Comparison of ENCODE assay signal across 15 cellular contexts in the genomic region with DNA sequence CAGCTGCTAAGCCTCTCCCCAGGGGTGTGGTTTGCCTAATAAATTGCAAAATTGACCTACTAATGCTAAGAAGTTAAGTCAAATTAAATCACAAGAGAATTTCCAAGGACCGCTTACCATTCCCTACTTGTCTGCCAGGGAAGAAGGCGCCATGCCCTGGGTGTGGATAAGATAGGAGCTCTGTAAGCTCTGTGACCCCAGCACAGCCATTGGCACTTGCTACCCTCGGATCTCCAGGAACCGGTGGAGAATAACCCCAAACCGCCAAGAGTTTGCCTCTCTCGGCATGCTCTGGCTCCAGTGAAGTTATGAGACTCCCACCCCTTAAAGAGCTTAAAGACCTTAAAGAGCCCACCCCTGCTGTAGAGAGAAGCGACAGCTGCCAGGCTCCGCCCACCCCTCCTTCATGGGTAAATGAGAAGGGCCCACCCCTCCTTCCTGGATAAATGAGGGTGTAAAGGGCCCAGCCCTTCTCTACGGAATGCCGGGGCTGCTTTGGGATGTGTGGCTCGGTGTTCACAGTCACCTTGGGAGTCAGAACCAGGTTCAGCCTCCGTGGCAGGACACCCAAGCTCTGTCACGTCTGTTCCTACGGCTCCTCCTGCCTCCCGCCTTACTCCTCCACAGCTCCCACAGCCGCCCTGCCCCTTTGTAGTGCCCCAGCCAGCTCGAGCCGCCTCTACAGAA. TPM values are rescaled to one million over a fixed set of nuclear protein-coding genes. Genes with fewer than 3 reads are reported as not detected.
DNase-seq lines count a peak whose midpoint lies in the region; TF ChIP-seq lines count a peak whose summit lies in the region.
"Had no signal": no experiment of that assay in that cellular context is flagged by ENCODE, and none has a peak within 500 bp of the region (broad histone marks: within the 10 kb centered on the region; RNA-seq: fewer than 3 reads in every experiment).

No MANE protein-coding gene starts in this region.

- no peak overlapping the region for H3K27ac Mint-ChIP-seq in neural crest cell (ENCODE audit: unreplicated experiment)
- H3K27ac Mint-ChIP-seq: activated naive CD8-positive, alpha-beta T cell treated with anti-CD3 and anti-CD28 coated beads, Interleukin-2, amount 50 U/mL, for 24 hours; T-helper 2 cell treated with Interferon-gamma antibody and Interleukin-4, amounts not matched to agents 5 μg/mL and 100 μg/mL, for 36 hours had no signal

- H3K27me3 ChIP-seq in right atrium auricular region: no peaks in the 10 kb centered on the region
- peaks cover 8% of the 10 kb centered on the region for H3K27me3 ChIP-seq in effector memory CD4-positive, alpha-beta T cell (replicated peaks; ENCODE audit: control insufficient read depth, insufficient read depth, low read length, poor library complexity, severe bottlenecking)

- no peaks in the 10 kb centered on the region for H3K9me3 Mint-ChIP-seq in neural crest cell
- H3K9me3 Mint-ChIP-seq: activated naive CD8-positive, alpha-beta T cell treated with anti-CD3 and anti-CD28 coated beads, Interleukin-2, amount 50 U/mL, for 24 hours; T-helper 2 cell treated with Interferon-gamma antibody and Interleukin-4, amounts not matched to agents 5 μg/mL and 100 μg/mL, for 36 hours had no signal

- no peaks in the 10 kb centered on the region for H3K9me3 ChIP-seq in right atrium auricular region
- H3K9me3 ChIP-seq in effector memory CD4-positive, alpha-beta T cell (ENCODE audit: control insufficient read depth, low read length): no peaks in the 10 kb centered on the region
- H3K9me3 ChIP-seq: BE2C had no signal

- H3K4me3 ChIP-seq in right atrium auricular region: peak overlapping the region in 1 of 2 donors; percentile 16
- H3K4me3 ChIP-seq in effector memory CD4-positive, alpha-beta T cell (ENCODE audit: insufficient read depth, low read depth, low read length, poor library complexity, severe bottlenecking): no peak overlapping the region

- peaks cover 22% of the 10 kb centered on the region for H3K4me1 Mint-ChIP-seq in neural crest cell

- TF ChIP-seq CTCF in right atrium auricular region (IDR thresholded peaks at IDR 0.05) (no peak), neural crest cell (conservative IDR thresholded peaks at IDR 0.05) (no peak)

- no peaks in the 10 kb centered on the region for H3K36me3 Mint-ChIP-seq in neural crest cell (ENCODE audit: low read depth)

- H3K36me3 ChIP-seq in right atrium auricular region: no peaks in the 10 kb centered on the region
- no peaks in the 10 kb centered on the region for H3K36me3 ChIP-seq in effector memory CD4-positive, alpha-beta T cell (ENCODE audit: control insufficient read depth, insufficient read depth, low read length)
- H3K36me3 ChIP-seq: BE2C had no signal

- H3K4me3 Mint-ChIP-seq in neural crest cell: peak overlapping the region; percentile 49
- H3K4me3 Mint-ChIP-seq: activated naive CD8-positive, alpha-beta T cell treated with anti-CD3 and anti-CD28 coated beads, Interleukin-2, amount 50 U/mL, for 24 hours; T-helper 2 cell treated with Interferon-gamma antibody and Interleukin-4, amounts not matched to agents 5 μg/mL and 100 μg/mL, for 36 hours had no signal

- H3K27ac ChIP-seq in right atrium auricular region: peak overlapping the region; percentile 35 to 64
- no peak overlapping the region for H3K27ac ChIP-seq in effector memory CD4-positive, alpha-beta T cell (ENCODE audit: insufficient read depth, low read length, poor library complexity, severe bottlenecking)

- DNase-seq in ELF-1 (ENCODE audit: low read depth, low spot score) (peak; percentile 62), NCI-H524 (lab: John Stamatoyannopoulos, UW) (peak; percentile 51 to 81), right atrium auricular region (ENCODE audit: low spot score) (no peak), neural crest cell (ENCODE audit: low read depth, low spot score) (no peak), AML-193 (lab: John Stamatoyannopoulos, UW) (no peak), amygdala (lab: John Stamatoyannopoulos, UW) (no peak), NCI-H2029 (lab: John Stamatoyannopoulos, UW) (no peak)
- DNase-seq in effector memory CD4-positive, alpha-beta T cell: no peak
- DNase-seq: activated naive CD8-positive, alpha-beta T cell treated with anti-CD3 and anti-CD28 coated beads, Interleukin-2, amount 50 U/mL, for 24 hours; BE2C; cortex of kidney; foreskin melanocyte; GDM1; NCI-H1048 had no signal

- H3K27me3 Mint-ChIP-seq in neural crest cell (ENCODE audit: low read depth): peaks cover 29% of the 10 kb centered on the region

- peaks cover 0 to 44% of the 10 kb centered on the region in 2 donors for H3K4me1 ChIP-seq in right atrium auricular region
- H3K4me1 ChIP-seq in effector memory CD4-positive, alpha-beta T cell (ENCODE audit: control insufficient read depth, insufficient read depth, low read length, poor library complexity, severe bottlenecking): peaks cover 6% of the 10 kb centered on the region
- H3K4me1 ChIP-seq: BE2C had no signal

RNA-seq across cellular contexts. Expression of a gene that starts 59.1 kb away (rescaled TPM):
- total RNA-seq in right atrium auricular region (10 to 100 TPM; 17.9 to 22.4 TPM), neural crest cell (5.7 and 6.1 TPM in 2 replicates)

Comparison
In these comparisons a context has a peak if more than half of its experiments do, and no peak if none do; other contexts are left out.
1. DNase-seq: peak in ELF-1 (single experiment) and NCI-H524 (2 of 2); none in right atrium auricular region (single experiment), neural crest cell (single experiment), AML-193 (0 of 2), amygdala (0 of 56), effector memory CD4-positive, alpha-beta T cell (0 of 3) and NCI-H2029 (single experiment).